In the genomic region with DNA sequence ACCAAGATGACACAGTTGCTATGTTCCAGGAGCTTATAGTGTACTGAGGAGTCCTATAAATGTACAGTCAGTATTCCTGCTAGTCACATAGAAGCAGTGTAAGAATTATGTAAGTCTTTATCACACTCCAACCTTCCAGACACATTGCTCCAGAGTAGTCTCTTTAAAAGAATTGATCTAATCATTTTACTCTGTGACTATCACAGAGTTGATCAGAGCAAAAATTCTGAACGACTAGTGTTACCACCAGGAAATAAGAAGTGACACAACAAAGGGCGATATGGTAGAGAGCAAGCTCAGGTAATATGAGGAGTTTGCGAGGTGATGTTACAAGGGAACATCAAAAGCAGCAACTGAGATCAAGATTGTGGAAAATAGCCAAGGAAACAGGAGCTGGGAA, we compare ENCODE assay signal across 34 cellular contexts.
"Had no signal": no experiment of that assay in that cellular context is flagged by ENCODE, and none has a peak within 500 bp of the region (broad histone marks: within the 10 kb centered on the region; RNA-seq: fewer than 3 reads in every experiment).

No MANE protein-coding gene starts in this region.

- H3K27ac ChIP-seq: adrenal gland, body of pancreas, brain microvascular endothelial cell, breast epithelium, VCaP had no signal

- H3K4me1 Mint-ChIP-seq: activated B cell treated with CpG ODN at 0.5 μM for 24 hours; activated naive CD8-positive, alpha-beta T cell treated with anti-CD3 and anti-CD28 coated beads for 36 hours; activated T-helper 17 cell treated with anti-CD3 and anti-CD28 coated beads, Interleukin-2, amount 50 U/mL, for 72 hours had no signal

- H3K27me3 Mint-ChIP-seq: activated CD8-positive, alpha-beta T cell treated with anti-CD3 and anti-CD28 coated beads for 36 hours; activated naive CD8-positive, alpha-beta T cell treated with anti-CD3 and anti-CD28 coated beads for 36 hours had no signal

- H3K27me3 ChIP-seq: adrenal gland, body of pancreas, brain microvascular endothelial cell, breast epithelium had no signal

- H3K9me3 Mint-ChIP-seq: activated CD4-positive, alpha-beta memory T cell treated with anti-CD3 and anti-CD28 coated beads for 36 hours; activated CD8-positive, alpha-beta T cell treated with anti-CD3 and anti-CD28 coated beads for 36 hours; activated naive CD4-positive, alpha-beta T cell treated with anti-CD3 and anti-CD28 coated beads for 36 hours; activated naive CD4-positive, alpha-beta T cell treated with anti-CD3 and anti-CD28 coated beads, Interleukin-2, amount 50 U/mL, for 72 hours; activated T-cell treated with anti-CD3 and anti-CD28 coated beads, Interleukin-2, amount 50 U/mL, for 4 hours; activated T-cell treated with anti-CD3 and anti-CD28 coated beads, Interleukin-2, amount 50 U/mL, for 72 hours; activated T-helper 1 cell treated with anti-CD3 and anti-CD28 coated beads, Interleukin-12 subunit alpha, Interleukin-12 subunit beta, Interleukin-2, Interleukin-4 antibody, amounts not matched to agents 30 ng/mL and 10 ng/mL and 1 ng/mL, durations not matched to agents 14 hours and 24 hours and 36 hours; activated T-helper 17 cell treated with anti-CD3 and anti-CD28 coated beads, Interleukin-2, amount 50 U/mL, for 72 hours; T-helper 1 cell treated with Interleukin-12 subunit alpha and Interleukin-12 subunit beta and Interleukin-4 antibody, amounts not matched to agents 30 μg/mL and 1 μg/mL, for 36 hours; T-helper 2 cell treated with Interferon-gamma antibody and Interleukin-4, amounts not matched to agents 5 μg/mL and 100 μg/mL, for 36 hours had no signal

- DNase-seq: activated B cell treated with CpG ODN at 0.5 μM for 24 hours; activated CD4-positive, alpha-beta memory T cell treated with anti-CD3 and anti-CD28 coated beads for 36 hours; activated CD4-positive, alpha-beta T cell treated with anti-CD3 and anti-CD28 coated beads for 4 hours; activated CD4-positive, alpha-beta T cell treated with anti-CD3 and anti-CD28 coated beads, Interleukin-2, amount 50 U/mL, for 1 hour; activated CD4-positive, alpha-beta T cell treated with anti-CD3 and anti-CD28 coated beads, Interleukin-2, amount 50 U/mL, for 4 hours; activated CD4-positive, CD25-positive, alpha-beta regulatory T cell treated with anti-CD3 and anti-CD28 coated beads, Interleukin-2, amount 50 U/mL, for 72 hours; activated CD8-positive, alpha-beta memory T cell treated with anti-CD3 and anti-CD28 coated beads, Interleukin-2, amount 50 U/mL, for 4 hours; activated CD8-positive, alpha-beta T cell treated with anti-CD3 and anti-CD28 coated beads for 36 hours; activated effector memory CD4-positive, alpha-beta T cell treated with anti-CD3 and anti-CD28 coated beads, Interleukin-2, amount 50 U/mL, for 16 hours; activated gamma-delta T cell treated with Interleukin-2 at 50 U/mL for 16 hours; activated naive CD4-positive, alpha-beta T cell; activated naive CD4-positive, alpha-beta T cell treated with anti-CD3 and anti-CD28 coated beads for 36 hours; activated naive CD4-positive, alpha-beta T cell treated with anti-CD3 and anti-CD28 coated beads, Interleukin-2, amount 50 U/mL, for 16 hours; activated naive CD8-positive, alpha-beta T cell treated with anti-CD3 and anti-CD28 coated beads for 36 hours; activated T-cell treated with anti-CD3 and anti-CD28 coated beads for 4 hours; activated T-cell treated with anti-CD3 and anti-CD28 coated beads, Interleukin-2, amount 50 U/mL, for 1 hour; activated T-cell treated with anti-CD3 and anti-CD28 coated beads, Interleukin-2, amount 50 U/mL, for 4 hours; activated T-cell treated with anti-CD3 and anti-CD28 coated beads, Interleukin-2, amount 50 U/mL, for 72 hours; adrenal gland; amniotic stem cell; aorta; body of pancreas; brain microvascular endothelial cell; central memory CD4-positive, alpha-beta T cell; T-helper 1 cell; T-helper 2 cell; T-helper 9 cell had no signal

- H3K4me3 Mint-ChIP-seq: activated B cell treated with CpG ODN at 0.5 μM for 24 hours; activated CD4-positive, alpha-beta memory T cell treated with anti-CD3 and anti-CD28 coated beads for 36 hours; activated CD8-positive, alpha-beta T cell treated with anti-CD3 and anti-CD28 coated beads for 36 hours; activated naive CD4-positive, alpha-beta T cell treated with anti-CD3 and anti-CD28 coated beads for 36 hours; activated naive CD8-positive, alpha-beta T cell treated with anti-CD3 and anti-CD28 coated beads for 36 hours; activated T-cell treated with anti-CD3 and anti-CD28 coated beads, Interleukin-2, amount 50 U/mL, for 4 hours; activated T-cell treated with anti-CD3 and anti-CD28 coated beads, Interleukin-2, amount 50 U/mL, for 72 hours; activated T-helper 1 cell treated with anti-CD3 and anti-CD28 coated beads, Interleukin-12 subunit alpha, Interleukin-12 subunit beta, Interleukin-2, Interleukin-4 antibody, amounts not matched to agents 30 ng/mL and 10 ng/mL and 1 ng/mL, durations not matched to agents 14 hours and 24 hours and 36 hours; activated T-helper 17 cell treated with anti-CD3 and anti-CD28 coated beads, Interleukin-2, amount 50 U/mL, for 72 hours; T-helper 1 cell treated with Interleukin-12 subunit alpha and Interleukin-12 subunit beta and Interleukin-4 antibody, amounts not matched to agents 30 μg/mL and 1 μg/mL, for 36 hours; T-helper 2 cell treated with Interferon-gamma antibody and Interleukin-4, amounts not matched to agents 5 μg/mL and 100 μg/mL, for 36 hours had no signal

- H3K27ac Mint-ChIP-seq: activated B cell treated with CpG ODN at 0.5 μM for 24 hours; activated CD4-positive, alpha-beta memory T cell treated with anti-CD3 and anti-CD28 coated beads for 36 hours; activated CD8-positive, alpha-beta T cell treated with anti-CD3 and anti-CD28 coated beads for 36 hours; activated naive CD4-positive, alpha-beta T cell treated with anti-CD3 and anti-CD28 coated beads for 36 hours; activated naive CD4-positive, alpha-beta T cell treated with anti-CD3 and anti-CD28 coated beads, Interleukin-2, amount 50 U/mL, for 72 hours; activated naive CD8-positive, alpha-beta T cell treated with anti-CD3 and anti-CD28 coated beads for 36 hours; activated T-cell treated with anti-CD3 and anti-CD28 coated beads, Interleukin-2, amount 50 U/mL, for 72 hours; activated T-helper 1 cell treated with anti-CD3 and anti-CD28 coated beads, Interleukin-12 subunit alpha, Interleukin-12 subunit beta, Interleukin-2, Interleukin-4 antibody, amounts not matched to agents 30 ng/mL and 10 ng/mL and 1 ng/mL, durations not matched to agents 14 hours and 24 hours and 36 hours; activated T-helper 17 cell treated with anti-CD3 and anti-CD28 coated beads, Interleukin-2, amount 50 U/mL, for 72 hours; T-helper 1 cell treated with Interleukin-12 subunit alpha and Interleukin-12 subunit beta and Interleukin-4 antibody, amounts not matched to agents 30 μg/mL and 1 μg/mL, for 36 hours; T-helper 2 cell treated with Interferon-gamma antibody and Interleukin-4, amounts not matched to agents 5 μg/mL and 100 μg/mL, for 36 hours had no signal

- H3K4me3 ChIP-seq: adrenal gland, body of pancreas, breast epithelium had no signal

- H3K36me3 ChIP-seq: adrenal gland, brain microvascular endothelial cell, breast epithelium had no signal

- H3K9me3 ChIP-seq: adrenal gland, body of pancreas, breast epithelium had no signal

- H3K4me1 ChIP-seq: adrenal gland, body of pancreas, breast epithelium had no signal

- H3K36me3 Mint-ChIP-seq: activated CD4-positive, alpha-beta memory T cell treated with anti-CD3 and anti-CD28 coated beads for 36 hours; activated naive CD4-positive, alpha-beta T cell treated with anti-CD3 and anti-CD28 coated beads, Interleukin-2, amount 50 U/mL, for 72 hours; activated naive CD8-positive, alpha-beta T cell treated with anti-CD3 and anti-CD28 coated beads for 36 hours had no signal
